ENCODE assay signal across 24 cellular contexts in genomic region chr9:95626341-95626740, GRCh38.
"Had no signal": no experiment of that assay in that cellular context is flagged by ENCODE, and none has a peak within 500 bp of the region (broad histone marks: within the 10 kb centered on the region; RNA-seq: fewer than 3 reads in every experiment).

No MANE protein-coding gene starts in this region.

- DNase-seq: activated gamma-delta T cell; amygdala; dorsolateral prefrontal cortex; effector memory CD4-positive, alpha-beta T cell; erythroblast; hypothalamus; substantia nigra; T1000; WERI-Rb-1 had no signal

- H3K27me3 Mint-ChIP-seq: activated naive CD4-positive, alpha-beta T cell treated with anti-CD3 and anti-CD28 coated beads, Interleukin-2, amount 50 U/mL, for 24 hours had no signal

- H3K27me3 ChIP-seq: cardiac muscle cell, ovary, sigmoid colon, thyroid gland had no signal

- H3K27ac ChIP-seq: cardiac muscle cell, coronary artery, dorsolateral prefrontal cortex, ovary, thyroid gland, WERI-Rb-1 had no signal

- H3K27ac Mint-ChIP-seq: immature natural killer cell; progenitor cell of endocrine pancreas; stimulated activated memory B cell treated with anti-CD40 and anti-IgM and Interleukin-4, amounts not matched to agents 10 μg/mL and 1 μg/mL and 100 μg/mL, for 72 hours had no signal

- H3K4me3 Mint-ChIP-seq: activated naive CD8-positive, alpha-beta T cell treated with anti-CD3 and anti-CD28 coated beads, Interleukin-2, amount 50 U/mL, for 24 hours; stimulated activated memory B cell treated with anti-CD40 and anti-IgM and Interleukin-4, amounts not matched to agents 10 μg/mL and 1 μg/mL and 100 μg/mL, for 72 hours had no signal

- H3K36me3 ChIP-seq: cardiac muscle cell, gastroesophageal sphincter, ovary, sigmoid colon, thyroid gland, WERI-Rb-1 had no signal

- H3K36me3 Mint-ChIP-seq: stimulated activated memory B cell treated with anti-CD40 and anti-IgM and Interleukin-4, amounts not matched to agents 10 μg/mL and 1 μg/mL and 100 μg/mL, for 72 hours had no signal

- H3K4me1 ChIP-seq: sigmoid colon, thyroid gland had no signal

- FAIRE-seq: small intestine had no signal

- ATAC-seq: left lobe of liver; stimulated activated memory B cell treated with anti-CD40 and anti-IgM and Interleukin-4, amounts not matched to agents 10 μg/mL and 1 μg/mL and 100 μg/mL, for 72 hours had no signal

- H3K9me3 ChIP-seq: mucosa of descending colon, ovary, sigmoid colon, thyroid gland had no signal

- H3K4me3 ChIP-seq: cardiac muscle cell, dorsolateral prefrontal cortex, gastroesophageal sphincter, lung, mucosa of descending colon, ovary, sigmoid colon, thyroid gland had no signal

- H3K9me3 Mint-ChIP-seq: activated naive CD4-positive, alpha-beta T cell treated with anti-CD3 and anti-CD28 coated beads, Interleukin-2, amount 50 U/mL, for 24 hours; stimulated activated memory B cell treated with anti-CD40 and anti-IgM and Interleukin-4, amounts not matched to agents 10 μg/mL and 1 μg/mL and 100 μg/mL, for 72 hours had no signal
